8 cellular contexts compared by ENCODE assay signal in the genomic region with DNA sequence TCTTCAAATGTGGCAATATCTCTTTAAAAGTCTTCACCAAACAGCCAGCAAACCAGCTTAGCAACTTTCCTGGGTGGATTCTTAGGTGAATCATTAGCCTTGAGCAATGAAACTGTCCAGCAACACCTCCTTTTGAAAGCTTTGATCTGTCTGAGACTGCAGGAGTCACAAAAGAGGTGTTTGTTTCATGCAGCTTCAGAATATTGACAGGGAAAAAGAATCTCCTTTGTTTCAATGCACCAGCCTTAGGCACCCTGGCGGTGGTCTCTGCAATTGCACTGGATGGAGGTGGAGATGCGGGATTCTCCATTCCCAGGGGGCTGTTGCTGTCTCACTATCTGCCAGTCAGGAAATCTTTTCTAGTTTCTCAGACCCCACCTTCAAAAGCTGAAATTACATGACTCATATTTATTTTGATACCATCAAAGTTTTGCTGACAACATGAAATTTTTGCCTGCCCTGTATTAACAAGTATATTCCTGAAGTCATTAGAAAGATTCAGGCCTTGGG.
DNase-seq lines count a peak whose midpoint lies in the region; ATAC-seq, FAIRE-seq and TF ChIP-seq lines count a peak whose summit lies in the region.

No MANE protein-coding gene starts in this region.

- DNase-seq in K562 (ENCODE audit: extremely low read depth in 1 of 4, low spot score in 3 of 4) = peak; percentile 36 to 57 (median 40)
- no peak for DNase-seq in OCI-M2 (lab: John Stamatoyannopoulos, UW; ENCODE audit: unreplicated experiment)
- no peak for DNase-seq in UCSD-AML1 (lab: John Stamatoyannopoulos, UW; ENCODE audit: unreplicated experiment)
- no peak for DNase-seq in NCI-H2029 treated with DMSO at 0.1 percent for 48 hours (lab: John Stamatoyannopoulos, UW)

- H3K9me3 Mint-ChIP-seq in nephron = no peaks in the 10 kb centered on the region

- H3K27me3 ChIP-seq in K562 (ENCODE audit: control insufficient read depth in 2 of 2, insufficient read depth in 2 of 2, low read length in 2 of 2) (no peaks in the 10 kb centered on the region), gastroesophageal sphincter (peaks cover 4% of the 10 kb centered on the region)

- H3K4me3 Mint-ChIP-seq in nephron = peak overlapping the region in 2 of 3 experiments; percentile 39 to 44

- no peak for TF ChIP-seq EP300 in K562 (IDR thresholded peaks at IDR 0.05; ENCODE audit: low read length)
- TF ChIP-seq EP300 in gastroesophageal sphincter (IDR thresholded peaks at IDR 0.05) = no peak

- no peak overlapping the region for H3K4me2 ChIP-seq in K562 (ENCODE audit: insufficient read depth, low read length)

- H3K36me3 ChIP-seq in K562 (ENCODE audit: control insufficient read depth, insufficient read depth, low read length) (no peaks in the 10 kb centered on the region), gastroesophageal sphincter (no peaks in the 10 kb centered on the region)

- H3K4me1 ChIP-seq in K562 (replicated peaks in 1 of 2; ENCODE audit: control insufficient read depth in 2 of 2, insufficient read depth in 2 of 2, low read length in 2 of 2) (no peaks in the 10 kb centered on the region; a peak in 1 of 5 replicates), gastroesophageal sphincter (no peaks in the 10 kb centered on the region)

- no peaks in the 10 kb centered on the region for H3K79me2 ChIP-seq in K562 (ENCODE audit: control insufficient read depth, insufficient read depth, low read length)

- peak; percentile 85 for FAIRE-seq in K562 (lab: Jason Lieb, UNC)

- ATAC-seq in GM18498 (IDR thresholded peaks at IDR 0.05; ENCODE audit: unreplicated experiment) (peak; percentile 54), HG03442 (IDR thresholded peaks at IDR 0.05; ENCODE audit: unreplicated experiment) (peak; percentile 50), K562 (peak; percentile 73), gastroesophageal sphincter (no peak)

- no peaks in the 10 kb centered on the region for H4K20me1 ChIP-seq in K562 (replicated peaks; ENCODE audit: control insufficient read depth, insufficient read depth, low read length)

- H3K9me1 ChIP-seq in K562 (ENCODE audit: control insufficient read depth, insufficient read depth, low read length) = no peaks in the 10 kb centered on the region

- POLR2A ChIA-PET in K562 (lab: Yijun Ruan, JAX) = interaction anchor here (1.6 kb wide), 1 partner anchor 20 kb away, joined by 5 read pairs; no protein-coding TSS in a partner anchor

- TF ChIP-seq POLR2A in K562 (conservative IDR thresholded peaks at IDR 0.05) (no peak), gastroesophageal sphincter (IDR thresholded peaks at IDR 0.05) (no peak)

- WGBS in K562 (ENCODE audit: insufficient coverage, low coverage, missing lambda C conversion rate) = 18% methylated on average over 2 of the region's 2 CpGs
- 50 to 69% methylated on average over 2 of the region's 2 CpGs for WGBS in gastroesophageal sphincter (ENCODE audit: low coverage in 1 of 2), 2 donors

- H2AFZ ChIP-seq in K562 (ENCODE audit: low read depth, low read length) = peak overlapping the region; percentile 19; the same call in 1 of the 2 replicates

- H3K27ac ChIP-seq in K562 (ENCODE audit: extremely low read depth, low read depth, low read length) = no peak overlapping the region
- H3K27ac ChIP-seq in gastroesophageal sphincter = no peak overlapping the region

- BruUV-seq in K562 (replicated peaks; lab: Mats Ljungman, UMichigan) = no TSS peak

- no peaks in the 10 kb centered on the region for H3K27me3 Mint-ChIP-seq in nephron (ENCODE audit: low read depth)

- CTCF ChIA-PET in K562 (lab: Yijun Ruan, JAX; ENCODE audit: low intra/inter-chr PET ratio) = no interaction called here

- H3K4me1 Mint-ChIP-seq in nephron = peaks cover 46% of the 10 kb centered on the region

- TF ChIP-seq RAD21 in K562 (CRISPR knock-in tag; conservative IDR thresholded peaks at IDR 0.05 in 1 of 2, IDR thresholded peaks at IDR 0.05 in 1 of 2) = peak; percentile 22 to 40; a peak in 2 of 4 replicates

- H3K4me3 ChIP-seq in K562 (no peak overlapping the region), gastroesophageal sphincter (no peak overlapping the region)

- H3K9ac ChIP-seq in K562 (ENCODE audit: insufficient read depth in 1 of 2, low read depth in 2 of 2, low read length in 2 of 2) = no peak overlapping the region

- TF ChIP-seq CTCF in K562 (IDR thresholded peaks at IDR 0.05 in 2 of 3, conservative IDR thresholded peaks at IDR 0.05 in 1 of 3; ENCODE audit: insufficient read depth in 2 of 3, low read depth in 1 of 3, low read length in 3 of 3) (peak; percentile 48 to 69 (median 54)), nephron (IDR thresholded peaks at IDR 0.05; ENCODE audit: unreplicated experiment in 3 of 3) (peak; percentile 64 to 70 (median 66)), gastroesophageal sphincter (IDR thresholded peaks at IDR 0.05) (no peak)

- peak overlapping the region; percentile 89 to 97 (median 97) for H3K27ac Mint-ChIP-seq in nephron

- H3K9me3 ChIP-seq in K562 (replicated peaks; ENCODE audit: control insufficient read depth, insufficient read depth, low read depth, low read length) (no peaks in the 10 kb centered on the region), gastroesophageal sphincter (no peaks in the 10 kb centered on the region)

- intact Hi-C loops in K562 (cut with micrococcal nuclease) = no loop called here

- no peaks in the 10 kb centered on the region for H3K36me3 Mint-ChIP-seq in nephron (ENCODE audit: low read depth)

- in situ Hi-C loops in K562 (cut with MboI) = no loop called here

TF ChIP-seq in K562, 482 proteins besides CTCF, POLR2A, EP300 and RAD21:
- TF ChIP-seq ZNF436 (CRISPR knock-in tag; IDR thresholded peaks at IDR 0.05) (no peak), TAL1 (IDR thresholded peaks at IDR 0.05) (no peak), MAFK (IDR thresholded peaks at IDR 0.05; ENCODE audit: low read length) (peak; percentile 17; the same call in 1 of the 2 replicates), C11orf30 (IDR thresholded peaks at IDR 0.05; ENCODE audit: low read depth) (peak; percentile 49), MAFG (tag; conservative IDR thresholded peaks at IDR 0.05) (peak; percentile 54; the same call in 1 of the 2 replicates), ZNF695 (CRISPR knock-in tag; IDR thresholded peaks at IDR 0.05) (no peak), PHB (CRISPR knock-in tag; IDR thresholded peaks at IDR 0.05) (no peak), MAFF (IDR thresholded peaks at IDR 0.05; ENCODE audit: low read length) (peak; percentile 45), ZNF316 (IDR thresholded peaks at IDR 0.05) (peak; percentile 69)

Comparison
In these comparisons a context has a peak if more than half of its experiments do, and no peak if none do; other contexts are left out.
1. DNase-seq: peak in K562 (4 of 4); none in OCI-M2 (single experiment), UCSD-AML1 (single experiment) and NCI-H2029 treated with DMSO at 0.1 percent for 48 hours (single experiment).
2. CTCF ChIP-seq: peak in K562 (3 of 3) and nephron (3 of 3); none in gastroesophageal sphincter (0 of 4).